Comparison of ENCODE assay signal across 3 cellular contexts in genomic region chr14:90849787-90850444, GRCh38.
TF ChIP-seq lines count a peak whose summit lies in the region.

No MANE protein-coding gene starts in this region.

TF ChIP-seq in HCT116, 20 proteins besides CTCF, POLR2A, EP300 and RAD21 (continues in another document):
- TF ChIP-seq SRF (IDR thresholded peaks at IDR 0.05; ENCODE audit: low read depth) (no peak), ELF1 (IDR thresholded peaks at IDR 0.05; ENCODE audit: borderline replicate concordance, low read depth) (no peak), EZH2 (IDR thresholded peaks at IDR 0.05) (no peak), ZNF274 (IDR thresholded peaks at IDR 0.05; ENCODE audit: low read depth, low read length) (no peak), SP1 (IDR thresholded peaks at IDR 0.05; ENCODE audit: low read depth) (no peak), ZFX (IDR thresholded peaks at IDR 0.05) (no peak), POLR2AphosphoS5 (IDR thresholded peaks at IDR 0.05; ENCODE audit: low read depth, low read length) (no peak), EGR1 (IDR thresholded peaks at IDR 0.05; ENCODE audit: low read depth) (no peak), JUND (IDR thresholded peaks at IDR 0.05) (no peak), SIN3A (IDR thresholded peaks at IDR 0.05; ENCODE audit: low read depth) (no peak), TCF7L2 (IDR thresholded peaks at IDR 0.05; ENCODE audit: borderline replicate concordance, extremely low read depth, insufficient read depth, insufficient read length) (no peak), EZH2phosphoT487 (IDR thresholded peaks at IDR 0.05; ENCODE audit: borderline replicate concordance) (no peak), CBX3 (IDR thresholded peaks at IDR 0.05; ENCODE audit: low read depth) (no peak), ATF3 (IDR thresholded peaks at IDR 0.05) (no peak), FOSL1 (IDR thresholded peaks at IDR 0.05; ENCODE audit: low read depth) (no peak), MAX (IDR thresholded peaks at IDR 0.05) (no peak)
- TF ChIP-seq, protein P1, sequence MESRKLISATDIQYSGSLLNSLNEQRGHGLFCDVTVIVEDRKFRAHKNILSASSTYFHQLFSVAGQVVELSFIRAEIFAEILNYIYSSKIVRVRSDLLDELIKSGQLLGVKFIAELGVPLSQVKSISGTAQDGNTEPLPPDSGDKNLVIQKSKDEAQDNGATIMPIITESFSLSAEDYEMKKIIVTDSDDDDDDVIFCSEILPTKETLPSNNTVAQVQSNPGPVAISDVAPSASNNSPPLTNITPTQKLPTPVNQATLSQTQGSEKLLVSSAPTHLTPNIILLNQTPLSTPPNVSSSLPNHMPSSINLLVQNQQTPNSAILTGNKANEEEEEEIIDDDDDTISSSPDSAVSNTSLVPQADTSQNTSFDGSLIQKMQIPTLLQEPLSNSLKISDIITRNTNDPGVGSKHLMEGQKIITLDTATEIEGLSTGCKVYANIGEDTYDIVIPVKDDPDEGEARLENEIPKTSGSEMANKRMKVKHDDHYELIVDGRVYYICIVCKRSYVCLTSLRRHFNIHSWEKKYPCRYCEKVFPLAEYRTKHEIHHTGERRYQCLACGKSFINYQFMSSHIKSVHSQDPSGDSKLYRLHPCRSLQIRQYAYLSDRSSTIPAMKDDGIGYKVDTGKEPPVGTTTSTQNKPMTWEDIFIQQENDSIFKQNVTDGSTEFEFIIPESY (IDR thresholded peaks at IDR 0.05; ENCODE audit: extremely low read depth, insufficient replicate concordance, low read length) = no peak
- TF ChIP-seq, protein P2, sequence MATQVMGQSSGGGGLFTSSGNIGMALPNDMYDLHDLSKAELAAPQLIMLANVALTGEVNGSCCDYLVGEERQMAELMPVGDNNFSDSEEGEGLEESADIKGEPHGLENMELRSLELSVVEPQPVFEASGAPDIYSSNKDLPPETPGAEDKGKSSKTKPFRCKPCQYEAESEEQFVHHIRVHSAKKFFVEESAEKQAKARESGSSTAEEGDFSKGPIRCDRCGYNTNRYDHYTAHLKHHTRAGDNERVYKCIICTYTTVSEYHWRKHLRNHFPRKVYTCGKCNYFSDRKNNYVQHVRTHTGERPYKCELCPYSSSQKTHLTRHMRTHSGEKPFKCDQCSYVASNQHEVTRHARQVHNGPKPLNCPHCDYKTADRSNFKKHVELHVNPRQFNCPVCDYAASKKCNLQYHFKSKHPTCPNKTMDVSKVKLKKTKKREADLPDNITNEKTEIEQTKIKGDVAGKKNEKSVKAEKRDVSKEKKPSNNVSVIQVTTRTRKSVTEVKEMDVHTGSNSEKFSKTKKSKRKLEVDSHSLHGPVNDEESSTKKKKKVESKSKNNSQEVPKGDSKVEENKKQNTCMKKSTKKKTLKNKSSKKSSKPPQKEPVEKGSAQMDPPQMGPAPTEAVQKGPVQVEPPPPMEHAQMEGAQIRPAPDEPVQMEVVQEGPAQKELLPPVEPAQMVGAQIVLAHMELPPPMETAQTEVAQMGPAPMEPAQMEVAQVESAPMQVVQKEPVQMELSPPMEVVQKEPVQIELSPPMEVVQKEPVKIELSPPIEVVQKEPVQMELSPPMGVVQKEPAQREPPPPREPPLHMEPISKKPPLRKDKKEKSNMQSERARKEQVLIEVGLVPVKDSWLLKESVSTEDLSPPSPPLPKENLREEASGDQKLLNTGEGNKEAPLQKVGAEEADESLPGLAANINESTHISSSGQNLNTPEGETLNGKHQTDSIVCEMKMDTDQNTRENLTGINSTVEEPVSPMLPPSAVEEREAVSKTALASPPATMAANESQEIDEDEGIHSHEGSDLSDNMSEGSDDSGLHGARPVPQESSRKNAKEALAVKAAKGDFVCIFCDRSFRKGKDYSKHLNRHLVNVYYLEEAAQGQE (IDR thresholded peaks at IDR 0.05; ENCODE audit: low read depth) = no peak

TF ChIP-seq in IMR-90, 13 proteins besides CTCF, POLR2A, EP300 and RAD21:
- TF ChIP-seq FOS (IDR thresholded peaks at IDR 0.05; ENCODE audit: low read depth, low read length) = no peak
- TF ChIP-seq RFX5 (IDR thresholded peaks at IDR 0.05; ENCODE audit: low read depth, low read length) = no peak
- TF ChIP-seq ELK1 (IDR thresholded peaks at IDR 0.05; ENCODE audit: borderline replicate concordance, low read depth, low read length) = no peak
- TF ChIP-seq, protein P3, sequence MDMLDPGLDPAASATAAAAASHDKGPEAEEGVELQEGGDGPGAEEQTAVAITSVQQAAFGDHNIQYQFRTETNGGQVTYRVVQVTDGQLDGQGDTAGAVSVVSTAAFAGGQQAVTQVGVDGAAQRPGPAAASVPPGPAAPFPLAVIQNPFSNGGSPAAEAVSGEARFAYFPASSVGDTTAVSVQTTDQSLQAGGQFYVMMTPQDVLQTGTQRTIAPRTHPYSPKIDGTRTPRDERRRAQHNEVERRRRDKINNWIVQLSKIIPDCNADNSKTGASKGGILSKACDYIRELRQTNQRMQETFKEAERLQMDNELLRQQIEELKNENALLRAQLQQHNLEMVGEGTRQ (IDR thresholded peaks at IDR 0.05; ENCODE audit: low read depth, low read length) = no peak
- TF ChIP-seq MAFK (IDR thresholded peaks at IDR 0.05; ENCODE audit: low read depth, low read length) = no peak
- TF ChIP-seq RCOR1 (IDR thresholded peaks at IDR 0.05; ENCODE audit: insufficient replicate concordance, low read length) = no peak
- no peak for TF ChIP-seq NFE2L2 (IDR thresholded peaks at IDR 0.05; ENCODE audit: low read depth, low read length)
- no peak for TF ChIP-seq MXI1 (IDR thresholded peaks at IDR 0.05; ENCODE audit: borderline replicate concordance, low read depth, low read length)

TF ChIP-seq in H1, 55 proteins besides CTCF, POLR2A, EP300 and RAD21:
- TF ChIP-seq TCF12 (IDR thresholded peaks at IDR 0.05; ENCODE audit: low read depth, low read length) = no peak
- no peak for TF ChIP-seq YY1 (IDR thresholded peaks at IDR 0.05; ENCODE audit: low read depth, low read length)
- TF ChIP-seq KDM4A (IDR thresholded peaks at IDR 0.05; ENCODE audit: low read depth, low read length, severe bottlenecking) = no peak
- no peak for TF ChIP-seq SIN3A (conservative IDR thresholded peaks at IDR 0.05 in 1 of 2, IDR thresholded peaks at IDR 0.05 in 1 of 2; ENCODE audit: low read depth in 1 of 2, low read length in 2 of 2)
- TF ChIP-seq RBBP5 (IDR thresholded peaks at IDR 0.05; ENCODE audit: borderline replicate concordance, low read depth, low read length) = no peak
- no peak for TF ChIP-seq RNF2 (IDR thresholded peaks at IDR 0.05; ENCODE audit: borderline replicate concordance, low read depth, low read length, missing control alignments, poor library complexity, severe bottlenecking)
- TF ChIP-seq CTBP2 (IDR thresholded peaks at IDR 0.05; ENCODE audit: borderline replicate concordance, insufficient read depth, insufficient read length, low read length) = no peak
- no peak for TF ChIP-seq CHD7 (IDR thresholded peaks at IDR 0.05; ENCODE audit: insufficient replicate concordance, low read length)
- no peak for TF ChIP-seq ATF3 (IDR thresholded peaks at IDR 0.05; ENCODE audit: insufficient read depth, low read depth, low read length)
- TF ChIP-seq TBP (IDR thresholded peaks at IDR 0.05; ENCODE audit: low read depth, low read length) = no peak
- TF ChIP-seq SAP30 (IDR thresholded peaks at IDR 0.05; ENCODE audit: insufficient read depth, insufficient replicate concordance, low read length) = no peak
- TF ChIP-seq JUND (IDR thresholded peaks at IDR 0.05; ENCODE audit: low read length) = no peak
- TF ChIP-seq RXRA (IDR thresholded peaks at IDR 0.05; ENCODE audit: insufficient read depth, low read depth, low read length) = no peak
